ENCODE assay signal across 9 cellular contexts in genomic region chr10:59880976-59881510, GRCh38. TPM values are rescaled to one million over a fixed set of nuclear protein-coding genes. Genes with fewer than 3 reads are reported as not detected.
DNase-seq lines count a peak whose midpoint lies in the region; ATAC-seq and TF ChIP-seq lines count a peak whose summit lies in the region.
"Had no signal": no experiment of that assay in that cellular context is flagged by ENCODE, and none has a peak within 500 bp of the region (broad histone marks: within the 10 kb centered on the region; RNA-seq: fewer than 3 reads in every experiment).

No MANE protein-coding gene starts in this region.

- H3K36me3 Mint-ChIP-seq in activated CD4-positive, alpha-beta memory T cell treated with anti-CD3 and anti-CD28 coated beads for 36 hours = peaks cover 8% of the 10 kb centered on the region

- peak; percentile 32 for ATAC-seq in GM18861 (IDR thresholded peaks at IDR 0.05; ENCODE audit: unreplicated experiment)
- peak; percentile 70 for ATAC-seq in HG02885 (IDR thresholded peaks at IDR 0.05; ENCODE audit: poor library complexity, unreplicated experiment)
- ATAC-seq: HCT116 had no signal

- no peaks in the 10 kb centered on the region for H3K9me3 Mint-ChIP-seq in activated CD4-positive, alpha-beta memory T cell treated with anti-CD3 and anti-CD28 coated beads for 36 hours

- H3K27ac Mint-ChIP-seq in activated CD4-positive, alpha-beta memory T cell treated with anti-CD3 and anti-CD28 coated beads for 36 hours = peak overlapping the region; percentile 90

- no peaks in the 10 kb centered on the region for H3K9me3 ChIP-seq in MM.1S (replicated peaks; ENCODE audit: insufficient read depth, low read length)
- no peaks in the 10 kb centered on the region for H3K9me3 ChIP-seq in ovary

- H3K9me2 ChIP-seq in MM.1S (replicated peaks; ENCODE audit: insufficient read depth, low read length) = no peaks in the 10 kb centered on the region

- H2AFZ ChIP-seq in MM.1S (ENCODE audit: low read length) = no peak overlapping the region

- H3K4me3 ChIP-seq in MM.1S (ENCODE audit: low read length) = no peak overlapping the region
- no peak overlapping the region for H3K4me3 ChIP-seq in ovary

- no peak overlapping the region for H3K4me2 ChIP-seq in MM.1S (ENCODE audit: low read depth, low read length)

- no peak for TF ChIP-seq EP300 in ovary (IDR thresholded peaks at IDR 0.05)

- H3K4me1 Mint-ChIP-seq in activated CD4-positive, alpha-beta memory T cell treated with anti-CD3 and anti-CD28 coated beads for 36 hours (ENCODE audit: low read depth) = peaks cover 88% of the 10 kb centered on the region

- H3K27ac ChIP-seq in MM.1S (ENCODE audit: low read length) (no peak overlapping the region), ovary (no peak overlapping the region)

- peaks cover 6% of the 10 kb centered on the region for H3F3A ChIP-seq in MM.1S (ENCODE audit: insufficient read depth, low read length)

- TF ChIP-seq POLR2A in ovary (IDR thresholded peaks at IDR 0.05) = no peak

- peaks cover 11% of the 10 kb centered on the region for H3K4me1 ChIP-seq in MM.1S (ENCODE audit: low read length)
- H3K4me1 ChIP-seq in ovary (ENCODE audit: insufficient read depth) = peaks cover 4% of the 10 kb centered on the region

- no peak for TF ChIP-seq CTCF in MM.1S (IDR thresholded peaks at IDR 0.05; ENCODE audit: low read length)
- no peak for TF ChIP-seq CTCF in ovary (IDR thresholded peaks at IDR 0.05)

- CTCF ChIA-PET in activated CD4-positive, alpha-beta memory T cell treated with anti-CD3 and anti-CD28 coated beads for 36 hours (lab: Charles Lee) = interaction anchor here (1.0 to 1.2 kb wide), 2 partner anchors 15 to 26 kb away, joined by 3 to 9 read pairs; partner anchors contain the start of gene CCDC6

- no peaks in the 10 kb centered on the region for H3K27me3 ChIP-seq in MM.1S (replicated peaks; ENCODE audit: insufficient read depth, low read length)
- no peaks in the 10 kb centered on the region for H3K27me3 ChIP-seq in ovary

- POLR2A ChIA-PET in activated CD4-positive, alpha-beta memory T cell treated with anti-CD3 and anti-CD28 coated beads for 36 hours (lab: Charles Lee) = interaction anchor here (1.1 to 1.5 kb wide), 3 partner anchors 9 to 27 kb away, joined by 3 to 27 read pairs (median 9); partner anchors contain the start of gene CCDC6

- no peak overlapping the region for H3K9ac ChIP-seq in MM.1S (ENCODE audit: low read length)

- 79 to 96% (median 90%) methylated on average over 5 to 6 of the region's 6 CpGs for WGBS in ovary, 3 donors

- peaks cover 67% of the 10 kb centered on the region for H3K79me2 ChIP-seq in MM.1S (ENCODE audit: low read length)

- intact Hi-C loops in activated CD4-positive, alpha-beta memory T cell treated with anti-CD3 and anti-CD28 coated beads for 36 hours (cut with micrococcal nuclease) = loop anchor here (1.0 to 5.0 kb wide), 4 partner anchors 24 to 1615 kb away; no protein-coding TSS in a partner anchor
- intact Hi-C loops in ovary (cut with DNase I) = no loop called here

- DNase-seq in activated CD4-positive, alpha-beta memory T cell treated with anti-CD3 and anti-CD28 coated beads for 36 hours = peak; percentile 92
- peak; percentile 71 to 82 (median 72) for DNase-seq in stimulated activated CD4-positive, alpha-beta T cell treated with anti-CD3 and anti-CD28 coated beads, Interleukin-12 subunit alpha, Interleukin-12 subunit beta, amount 100 ng/mL, for 48 hours (ENCODE audit: low read depth in 2 of 3, low spot score in 1 of 3)
- DNase-seq in MM.1S = no peak
- DNase-seq in NCI-H2171 (lab: John Stamatoyannopoulos, UW) = no peak
- DNase-seq in NCI-H2029 (lab: John Stamatoyannopoulos, UW) = no peak
- no peak for DNase-seq in ovary

- H3K36me3 ChIP-seq in MM.1S (replicated peaks; ENCODE audit: insufficient read depth, low read length) (no peaks in the 10 kb centered on the region), ovary (no peaks in the 10 kb centered on the region)

- H3K4me3 Mint-ChIP-seq in activated CD4-positive, alpha-beta memory T cell treated with anti-CD3 and anti-CD28 coated beads for 36 hours = peak overlapping the region; percentile 52

- H4K20me1 ChIP-seq in MM.1S (ENCODE audit: insufficient read depth, low read length) = peaks cover 4% of the 10 kb centered on the region; the same call in 1 of the 2 replicates

- H3K27me3 Mint-ChIP-seq in activated CD4-positive, alpha-beta memory T cell treated with anti-CD3 and anti-CD28 coated beads for 36 hours = no peaks in the 10 kb centered on the region

RNA-seq across cellular contexts. Expression of gene CCDC6, which starts 25.3 kb away (rescaled TPM):
- total RNA-seq in activated CD4-positive, alpha-beta memory T cell treated with anti-CD3 and anti-CD28 coated beads for 36 hours = 10 to 100 TPM; 49.1 to 51.5 TPM
- total RNA-seq in ovary = 10 to 100 TPM; 22.2 to 46.8 (median 34.2) TPM
- 10 to 100 TPM; 12.2 to 34.1 TPM for polyA plus RNA-seq in ovary

Comparison
In these comparisons a context has a peak if more than half of its experiments do, and no peak if none do; other contexts are left out.
1. DNase-seq: peak in activated CD4-positive, alpha-beta memory T cell treated with anti-CD3 and anti-CD28 coated beads for 36 hours (single experiment) and stimulated activated CD4-positive, alpha-beta T cell treated with anti-CD3 and anti-CD28 coated beads, Interleukin-12 subunit alpha, Interleukin-12 subunit beta, amount 100 ng/mL, for 48 hours (3 of 3); none in MM.1S (single experiment), NCI-H2171 (single experiment), NCI-H2029 (single experiment) and ovary (0 of 5).